18 cellular contexts compared by ENCODE assay signal in the genomic region with DNA sequence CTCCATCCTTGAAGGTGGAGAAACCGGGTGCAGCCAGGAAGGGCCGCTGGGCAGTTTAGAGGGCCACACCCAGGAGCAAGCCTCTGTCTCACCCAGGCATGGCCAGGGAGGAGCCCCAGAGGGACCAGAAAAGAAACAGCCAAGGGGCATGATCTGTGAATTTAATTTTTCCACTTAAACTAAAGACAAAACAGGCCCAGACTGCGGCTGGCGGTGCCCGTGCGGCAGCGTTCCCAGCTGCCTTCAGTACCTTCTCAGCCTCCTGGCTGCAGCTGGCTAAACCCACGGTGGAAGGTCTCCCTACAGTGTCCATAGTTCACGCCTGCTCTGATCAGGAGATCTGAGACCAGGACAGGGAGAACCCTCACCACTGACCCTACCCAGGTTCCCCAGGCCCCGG. TPM values are rescaled to one million over a fixed set of nuclear protein-coding genes. Genes with fewer than 3 reads are reported as not detected.
A peak's percentile ranks its signal among the peaks of the same experiment; 100 is the strongest.
DNase-seq lines count a peak whose midpoint lies in the region; ATAC-seq, FAIRE-seq and TF ChIP-seq lines count a peak whose summit lies in the region.
"Had no signal": no experiment of that assay in that cellular context is flagged by ENCODE, and none has a peak within 500 bp of the region (broad histone marks: within the 10 kb centered on the region; RNA-seq: fewer than 3 reads in every experiment).

No MANE protein-coding gene starts in this region.

- H3K27ac Mint-ChIP-seq in T-helper 17 cell = peak overlapping the region; percentile 90
- H3K27ac Mint-ChIP-seq in stimulated activated naive B cell treated with anti-CD40 and anti-IgM and Interleukin-4, amounts not matched to agents 10 μg/mL and 1 μg/mL and 100 μg/mL, for 72 hours = peak overlapping the region; percentile 59
- H3K27ac Mint-ChIP-seq: CD4-positive, alpha-beta T cell; H9 had no signal

- H3K27me3 Mint-ChIP-seq in T-helper 17 cell = peaks cover 61% of the 10 kb centered on the region
- H3K27me3 Mint-ChIP-seq in stimulated activated naive B cell treated with anti-CD40 and anti-IgM and Interleukin-4, amounts not matched to agents 10 μg/mL and 1 μg/mL and 100 μg/mL, for 72 hours = peaks cover 58 to 75% of the 10 kb centered on the region in 2 donors

- H3K4me3 ChIP-seq in kidney (ENCODE audit: low read length in 2 of 2) (no peak overlapping the region), BE2C (ENCODE audit: low read depth, low read length) (no peak overlapping the region)
- H3K4me3 ChIP-seq: Peyer's patch had no signal

- H3K4me1 ChIP-seq in kidney (ENCODE audit: control insufficient read depth in 1 of 2, insufficient read depth in 1 of 2, low read depth in 1 of 2, low read length in 2 of 2) (no peaks in the 10 kb centered on the region), BE2C (no peaks in the 10 kb centered on the region)

- H3K9ac ChIP-seq in kidney (ENCODE audit: low read length in 2 of 2) = no peak overlapping the region

- H3K9me3 Mint-ChIP-seq in stimulated activated naive B cell treated with anti-CD40 and anti-IgM and Interleukin-4, amounts not matched to agents 10 μg/mL and 1 μg/mL and 100 μg/mL, for 72 hours = no peaks in the 10 kb centered on the region
- H3K9me3 Mint-ChIP-seq: CD4-positive, alpha-beta T cell had no signal

- H3K27ac ChIP-seq in kidney (ENCODE audit: low read depth in 2 of 2, low read length in 2 of 2) = no peak overlapping the region
- H3K27ac ChIP-seq: Peyer's patch had no signal

- H3K4me1 Mint-ChIP-seq in T-helper 17 cell = peaks cover 10% of the 10 kb centered on the region
- H3K4me1 Mint-ChIP-seq in stimulated activated naive B cell treated with anti-CD40 and anti-IgM and Interleukin-4, amounts not matched to agents 10 μg/mL and 1 μg/mL and 100 μg/mL, for 72 hours = peaks cover 12 to 16% of the 10 kb centered on the region in 2 donors

- no peak for TF ChIP-seq CTCF in kidney (IDR thresholded peaks at IDR 0.05; ENCODE audit: borderline replicate concordance, extremely low read depth, insufficient read depth)
- TF ChIP-seq CTCF in BE2C (IDR thresholded peaks at IDR 0.05; ENCODE audit: low read depth, low read length) = no peak

- no peaks in the 10 kb centered on the region for H3K9me3 ChIP-seq in T-helper 17 cell (ENCODE audit: control insufficient read depth, low read length, poor library complexity, severe bottlenecking)
- H3K9me3 ChIP-seq in kidney (ENCODE audit: control insufficient read depth in 1 of 2, low read length in 2 of 2) = no peaks in the 10 kb centered on the region
- no peaks in the 10 kb centered on the region for H3K9me3 ChIP-seq in BE2C

- H3K27me3 ChIP-seq in BE2C = peaks cover 95% of the 10 kb centered on the region

- intact Hi-C loops in Right ventricle myocardium inferior (cut with DNase I) (no loop called here), cardiac septum (cut with DNase I) (no loop called here), kidney (cut with DNase I) (no loop called here)

- H3K36me3 ChIP-seq in kidney (ENCODE audit: control insufficient read depth in 1 of 2, insufficient read depth in 2 of 2, low read length in 2 of 2) (no peaks in the 10 kb centered on the region), BE2C (no peaks in the 10 kb centered on the region)
- H3K36me3 ChIP-seq: Peyer's patch had no signal

- peak; percentile 11 for DNase-seq in Right ventricle myocardium inferior (ENCODE audit: missing footprints)
- DNase-seq in cardiac septum (ENCODE audit: low spot score) = no peak
- DNase-seq in T-helper 17 cell = no peak
- peak; percentile 41 for DNase-seq in kidney
- no peak for DNase-seq in stimulated activated naive B cell treated with anti-CD40 and anti-IgM and Interleukin-4, amounts not matched to agents 10 μg/mL and 1 μg/mL and 100 μg/mL, for 72 hours
- no peak for DNase-seq in BE2C
- no peak for DNase-seq in ecto neural progenitor cell (ENCODE audit: low spot score)
- DNase-seq: CD4-positive, alpha-beta T cell; EL; H9; IMR-90; Kasumi-1; NCI-H1105 treated with DMSO at 0.1 percent for 48 hours; NCI-H1930; NCI-H526 treated with DMSO at 0.1 percent for 48 hours; Peyer's patch; SIG-M5 had no signal

- peaks cover 3% of the 10 kb centered on the region for H3K36me3 Mint-ChIP-seq in T-helper 17 cell (ENCODE audit: low read depth)
- H3K36me3 Mint-ChIP-seq in stimulated activated naive B cell treated with anti-CD40 and anti-IgM and Interleukin-4, amounts not matched to agents 10 μg/mL and 1 μg/mL and 100 μg/mL, for 72 hours = peaks cover 0 to 3% of the 10 kb centered on the region in 2 donors

- no peak overlapping the region for H3K4me3 Mint-ChIP-seq in T-helper 17 cell
- peak overlapping the region in 1 of 2 donors; percentile 32 for H3K4me3 Mint-ChIP-seq in stimulated activated naive B cell treated with anti-CD40 and anti-IgM and Interleukin-4, amounts not matched to agents 10 μg/mL and 1 μg/mL and 100 μg/mL, for 72 hours
- H3K4me3 Mint-ChIP-seq: CD4-positive, alpha-beta T cell had no signal

- ATAC-seq in Right ventricle myocardium inferior (no peak), T-helper 17 cell (no peak)
- no peak for ATAC-seq in stimulated activated naive B cell treated with anti-CD40 and anti-IgM and Interleukin-4, amounts not matched to agents 10 μg/mL and 1 μg/mL and 100 μg/mL, for 72 hours (replicated peaks)

- FAIRE-seq in kidney (lab: Jason Lieb, UNC) = no peak

RNA-seq across cellular contexts. Expression of a gene that starts 12.9 kb away (rescaled TPM):
- not detected for total RNA-seq in Right ventricle myocardium inferior
- not detected for total RNA-seq in cardiac septum
- total RNA-seq in T-helper 17 cell = not detected
- 2.0 TPM for total RNA-seq in kidney
- polyA plus RNA-seq in kidney (ENCODE audit: insufficient read depth, low read depth, low replicate concordance) = 1.4 TPM
- not detected for polyA plus RNA-seq in BE2C (2012; ENCODE audit: insufficient read depth, insufficient read length, low read depth)
- total RNA-seq: CD4-positive, alpha-beta T cell; H9; HT-29; IMR-90; Peyer's patch had no signal
- polyA plus RNA-seq: IMR-90 had no signal

Comparison
In these comparisons a context has a peak if more than half of its experiments do, and no peak if none do; other contexts are left out.
1. DNase-seq: peak in Right ventricle myocardium inferior (single experiment) and kidney (single experiment); none in cardiac septum (single experiment), T-helper 17 cell (0 of 3), stimulated activated naive B cell treated with anti-CD40 and anti-IgM and Interleukin-4, amounts not matched to agents 10 μg/mL and 1 μg/mL and 100 μg/mL, for 72 hours (single experiment), BE2C (single experiment) and ecto neural progenitor cell (single experiment).